1 cellular context compared by ENCODE assay signal in genomic region chr20:46930940-46931339, GRCh38.
TF ChIP-seq lines count a peak whose summit lies in the region.

No MANE protein-coding gene starts in this region.

TF ChIP-seq in SK-N-SH treated with all-trans-retinoic acid at 6 μM for 48 hours, 23 proteins besides CTCF, POLR2A, EP300 and RAD21 (continued from another document):
- TF ChIP-seq TSHZ2 (CRISPR knock-in tag; IDR thresholded peaks at IDR 0.05), result no peak
- no peak for TF ChIP-seq ARNTL (CRISPR knock-in tag; IDR thresholded peaks at IDR 0.05; ENCODE audit: borderline replicate concordance, low read depth)
- TF ChIP-seq BACH2 (CRISPR knock-in tag; IDR thresholded peaks at IDR 0.05; ENCODE audit: borderline replicate concordance), result no peak
- no peak for TF ChIP-seq ZNF70 (CRISPR knock-in tag; IDR thresholded peaks at IDR 0.05)
- TF ChIP-seq PATZ1 (CRISPR knock-in tag; IDR thresholded peaks at IDR 0.05; ENCODE audit: borderline replicate concordance), result no peak
- no peak for TF ChIP-seq PPARA (CRISPR knock-in tag; IDR thresholded peaks at IDR 0.05; ENCODE audit: borderline replicate concordance)
- no peak for TF ChIP-seq ZNF565 (CRISPR knock-in tag; conservative IDR thresholded peaks at IDR 0.05; ENCODE audit: low read depth)
- no peak for TF ChIP-seq ESRRG (CRISPR knock-in tag; IDR thresholded peaks at IDR 0.05)
- no peak for TF ChIP-seq ZC3H10 (CRISPR knock-in tag; IDR thresholded peaks at IDR 0.05)
- TF ChIP-seq CSDC2 (CRISPR knock-in tag; IDR thresholded peaks at IDR 0.05), result no peak
- TF ChIP-seq TOX (CRISPR knock-in tag; IDR thresholded peaks at IDR 0.05; ENCODE audit: borderline replicate concordance), result no peak
- TF ChIP-seq CSRNP3 (CRISPR knock-in tag; IDR thresholded peaks at IDR 0.05), result no peak
- TF ChIP-seq POU6F1 (CRISPR knock-in tag; IDR thresholded peaks at IDR 0.05; ENCODE audit: borderline replicate concordance, low read depth), result no peak
- no peak for TF ChIP-seq OSR1 (CRISPR knock-in tag; IDR thresholded peaks at IDR 0.05)
